21 cellular contexts compared by ENCODE assay signal in the genomic region with DNA sequence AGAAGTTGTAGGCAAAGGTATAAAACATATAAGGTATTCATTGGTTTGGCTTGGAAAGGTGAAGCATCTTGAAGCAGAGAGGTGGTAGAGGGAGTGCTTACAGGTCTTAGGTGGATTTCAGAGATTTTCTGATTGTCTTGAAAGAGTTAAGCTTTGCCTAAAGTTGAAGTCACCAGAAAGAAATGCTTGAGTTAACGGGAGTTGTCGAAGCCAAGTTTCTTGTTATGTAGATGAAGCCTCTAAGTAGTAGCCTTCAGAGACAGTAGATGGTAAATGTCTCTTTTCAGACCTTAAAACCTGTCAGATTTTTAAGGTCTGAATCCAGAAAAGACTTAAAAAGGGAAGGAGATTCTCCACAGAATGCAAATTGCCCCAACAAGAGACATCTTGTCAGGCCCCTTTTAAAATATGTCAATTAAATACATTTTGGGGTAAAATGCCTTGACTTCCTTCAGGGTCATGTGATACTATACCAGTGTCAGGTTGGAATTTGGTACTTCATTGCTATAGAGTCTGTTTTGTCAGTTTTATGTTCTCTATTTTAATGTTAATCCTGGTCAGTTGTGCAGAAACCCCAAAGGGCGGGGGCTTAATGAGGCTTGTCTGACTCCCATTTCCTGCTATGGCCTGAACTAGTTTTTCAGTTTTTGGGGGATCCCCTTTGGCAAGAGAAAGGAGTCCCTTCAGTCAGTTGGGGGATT.
"Had no signal": no experiment of that assay in that cellular context is flagged by ENCODE, and none has a peak within 500 bp of the region (broad histone marks: within the 10 kb centered on the region; RNA-seq: fewer than 3 reads in every experiment).

No MANE protein-coding gene starts in this region.

- H3K4me3 ChIP-seq: ascending aorta, mucosa of descending colon, suprapubic skin had no signal

- FAIRE-seq: bronchial epithelial cell, islet of Langerhans, small intestine had no signal

- H3K27ac ChIP-seq: ascending aorta, suprapubic skin had no signal

- H3K4me2 ChIP-seq: SK-N-SH had no signal

- H3K9ac ChIP-seq: SK-N-SH had no signal

- H3K4me1 Mint-ChIP-seq: activated naive CD8-positive, alpha-beta T cell treated with anti-CD3 and anti-CD28 coated beads, Interleukin-2, amount 50 U/mL, for 24 hours; activated T-helper 17 cell treated with anti-CD3 and anti-CD28 coated beads, Interleukin-2, amount 50 U/mL, for 72 hours; naive thymus-derived CD4-positive, alpha-beta T cell; T-cell had no signal

- H3K27ac Mint-ChIP-seq: activated naive CD4-positive, alpha-beta T cell treated with anti-CD3 and anti-CD28 coated beads for 36 hours; activated naive CD8-positive, alpha-beta T cell treated with anti-CD3 and anti-CD28 coated beads, Interleukin-2, amount 50 U/mL, for 24 hours; activated T-helper 17 cell treated with anti-CD3 and anti-CD28 coated beads, Interleukin-2, amount 50 U/mL, for 72 hours; progenitor cell of endocrine pancreas; T-cell had no signal

- H3K36me3 ChIP-seq: ascending aorta, suprapubic skin had no signal

- H3K27me3 ChIP-seq: ascending aorta, suprapubic skin had no signal

- ATAC-seq: activated naive CD8-positive, alpha-beta T cell treated with anti-CD3 and anti-CD28 coated beads, Interleukin-2, amount 50 U/mL, for 24 hours; activated T-helper 17 cell treated with anti-CD3 and anti-CD28 coated beads, Interleukin-2, amount 50 U/mL, for 72 hours; left lobe of liver; mucosa of descending colon; naive thymus-derived CD4-positive, alpha-beta T cell; right cardiac atrium; stimulated activated naive CD8-positive, alpha-beta T cell treated with anti-CD3 and anti-CD28 coated beads, Interleukin-15, Interleukin-2, amounts not matched to agents 100 U/mL and 50 U/mL, for 24 hours; T-cell had no signal

- H3K4me1 ChIP-seq: ascending aorta, suprapubic skin had no signal

- H3K4me3 Mint-ChIP-seq: activated naive CD4-positive, alpha-beta T cell treated with anti-CD3 and anti-CD28 coated beads for 36 hours; activated naive CD8-positive, alpha-beta T cell treated with anti-CD3 and anti-CD28 coated beads, Interleukin-2, amount 50 U/mL, for 24 hours; activated T-helper 17 cell treated with anti-CD3 and anti-CD28 coated beads, Interleukin-2, amount 50 U/mL, for 72 hours; naive thymus-derived CD4-positive, alpha-beta T cell; T-cell had no signal

- H3K9me3 ChIP-seq: ascending aorta, mucosa of descending colon, SK-N-SH, suprapubic skin had no signal

- H3K27me3 Mint-ChIP-seq: activated naive CD8-positive, alpha-beta T cell treated with anti-CD3 and anti-CD28 coated beads, Interleukin-2, amount 50 U/mL, for 24 hours; activated T-helper 17 cell treated with anti-CD3 and anti-CD28 coated beads, Interleukin-2, amount 50 U/mL, for 72 hours; naive thymus-derived CD4-positive, alpha-beta T cell; progenitor cell of endocrine pancreas; T-cell had no signal

- H3K36me3 Mint-ChIP-seq: naive thymus-derived CD4-positive, alpha-beta T cell; T-cell had no signal

- DNase-seq: activated CD4-positive, CD25-positive, alpha-beta regulatory T cell treated with anti-CD3 and anti-CD28 coated beads, Interleukin-2, amount 50 U/mL, for 72 hours; activated naive CD4-positive, alpha-beta T cell treated with anti-CD3 and anti-CD28 coated beads for 36 hours; activated naive CD8-positive, alpha-beta T cell treated with anti-CD3 and anti-CD28 coated beads, Interleukin-2, amount 50 U/mL, for 24 hours; mammary epithelial cell; mucosa of descending colon; naive thymus-derived CD4-positive, alpha-beta T cell; nucleus accumbens; right cardiac atrium; SK-N-SH; small intestine; stimulated activated naive CD8-positive, alpha-beta T cell treated with anti-CD3 and anti-CD28 coated beads, Interleukin-15, Interleukin-2, amounts not matched to agents 100 U/mL and 50 U/mL, for 24 hours; T-cell; T-helper 9 cell; trophoblast cell had no signal
